In genomic region chr14:100304825-100305445, GRCh38 we compare ENCODE assay signal across 8 cellular contexts. TPM values are rescaled to one million over a fixed set of nuclear protein-coding genes. Genes with fewer than 3 reads are reported as not detected.
DNase-seq lines count a peak whose midpoint lies in the region; ATAC-seq and TF ChIP-seq lines count a peak whose summit lies in the region.

No MANE protein-coding gene starts in this region.

- no peaks in the 10 kb centered on the region for H3K36me3 ChIP-seq in smooth muscle cell (ENCODE audit: low read depth)

- H3K36me3 Mint-ChIP-seq in activated CD4-positive, alpha-beta T cell treated with anti-CD3 and anti-CD28 coated beads, Interleukin-2, amount 10 ng/mL, durations not matched to agents 7 days and 5 days (ENCODE audit: low read depth): peaks cover 4% of the 10 kb centered on the region
- peaks cover 12% of the 10 kb centered on the region for H3K36me3 Mint-ChIP-seq in brain
- H3K36me3 Mint-ChIP-seq in immature natural killer cell: no peaks in the 10 kb centered on the region

- POLR2A ChIA-PET in activated CD4-positive, alpha-beta T cell treated with anti-CD3 and anti-CD28 coated beads, Interleukin-2, amount 10 ng/mL, durations not matched to agents 7 days and 5 days (lab: Charles Lee): no interaction called here

- no peak overlapping the region for H3K27ac ChIP-seq in smooth muscle cell (ENCODE audit: low read depth)

- no peak for ATAC-seq in HG03354 (IDR thresholded peaks at IDR 0.05; ENCODE audit: poor library complexity, severe bottlenecking, unreplicated experiment)

- no peak overlapping the region for H3K27ac Mint-ChIP-seq in activated CD4-positive, alpha-beta T cell treated with anti-CD3 and anti-CD28 coated beads, Interleukin-2, amount 10 ng/mL, durations not matched to agents 7 days and 5 days
- H3K27ac Mint-ChIP-seq in brain (peak overlapping the region; percentile 87 to 96 (median 92)), immature natural killer cell (peak overlapping the region in 3 of 6 donors; percentile 44 to 70 (median 45))

- H3K4me1 ChIP-seq in smooth muscle cell (ENCODE audit: low read depth): peaks cover 8% of the 10 kb centered on the region

- DNase-seq in activated CD4-positive, alpha-beta T cell treated with anti-CD3 and anti-CD28 coated beads, Interleukin-2, amount 10 ng/mL, durations not matched to agents 7 days and 5 days: no peak
- no peak for DNase-seq in activated CD4-positive, alpha-beta T cell treated with anti-CD3 and anti-CD28 coated beads, Interleukin-2, amount 50 U/mL, for 4 hours
- peak; percentile 55 for DNase-seq in NCI-H2227 (lab: John Stamatoyannopoulos, UW; ENCODE audit: unreplicated experiment)
- no peak for DNase-seq in immature natural killer cell
- no peak for DNase-seq in smooth muscle cell (lab: John Stamatoyannopoulos, UW; ENCODE audit: unreplicated experiment)
- no peak for DNase-seq in GF-D8 (lab: John Stamatoyannopoulos, UW)

- peak overlapping the region; percentile 90 for H3K4me3 ChIP-seq in smooth muscle cell

- H3K9ac ChIP-seq in smooth muscle cell (ENCODE audit: low read depth): no peak overlapping the region

- no peaks in the 10 kb centered on the region for H3K79me2 ChIP-seq in smooth muscle cell (ENCODE audit: low read depth)

- no peaks in the 10 kb centered on the region for H3K9me3 Mint-ChIP-seq in activated CD4-positive, alpha-beta T cell treated with anti-CD3 and anti-CD28 coated beads, Interleukin-2, amount 10 ng/mL, durations not matched to agents 7 days and 5 days
- H3K9me3 Mint-ChIP-seq in brain (peaks cover 0 to 2% (median 0%) of the 10 kb centered on the region in 5 experiments), immature natural killer cell (no peaks in the 10 kb centered on the region)

- H3K4me2 ChIP-seq in smooth muscle cell: peak overlapping the region; percentile 94

- H3K27me3 Mint-ChIP-seq in activated CD4-positive, alpha-beta T cell treated with anti-CD3 and anti-CD28 coated beads, Interleukin-2, amount 10 ng/mL, durations not matched to agents 7 days and 5 days: peaks cover 33% of the 10 kb centered on the region
- H3K27me3 Mint-ChIP-seq in brain: peaks cover 5% of the 10 kb centered on the region
- peaks cover 2 to 5% (median 4%) of the 10 kb centered on the region in 3 donors for H3K27me3 Mint-ChIP-seq in immature natural killer cell (ENCODE audit: low read depth in 3 of 3)

- peaks cover 16% of the 10 kb centered on the region for H3K4me1 Mint-ChIP-seq in activated CD4-positive, alpha-beta T cell treated with anti-CD3 and anti-CD28 coated beads, Interleukin-2, amount 10 ng/mL, durations not matched to agents 7 days and 5 days
- H3K4me1 Mint-ChIP-seq in brain (peaks cover 52% of the 10 kb centered on the region), immature natural killer cell (peaks cover 9 to 23% of the 10 kb centered on the region in 2 donors)

- peak overlapping the region; percentile 70 for H3K4me3 Mint-ChIP-seq in activated CD4-positive, alpha-beta T cell treated with anti-CD3 and anti-CD28 coated beads, Interleukin-2, amount 10 ng/mL, durations not matched to agents 7 days and 5 days
- H3K4me3 Mint-ChIP-seq in brain (peak overlapping the region; percentile 93 to 98 (median 94)), immature natural killer cell (peak overlapping the region; percentile 83 to 93 (median 87))

- WGBS in smooth muscle cell (ENCODE audit: low lambda C conversion rate): 9% methylated on average over 27 of the region's 29 CpGs

- CTCF ChIA-PET in activated CD4-positive, alpha-beta T cell treated with anti-CD3 and anti-CD28 coated beads, Interleukin-2, amount 10 ng/mL, durations not matched to agents 7 days and 5 days (lab: Charles Lee): interaction anchor here (1.0 to 1.3 kb wide), 4 partner anchors 9 to 70 kb away, joined by 3 to 4 read pairs (median 3); a partner anchor contains a TSS

- H2AFZ ChIP-seq in smooth muscle cell (ENCODE audit: low read depth): no peak overlapping the region

- no peak for TF ChIP-seq CTCF in brain (conservative IDR thresholded peaks at IDR 0.05)
- TF ChIP-seq CTCF in smooth muscle cell (IDR thresholded peaks at IDR 0.05; ENCODE audit: borderline replicate concordance, insufficient read depth, poor library complexity, severe bottlenecking): no peak

- peaks cover 31% of the 10 kb centered on the region for H4K20me1 ChIP-seq in smooth muscle cell (ENCODE audit: low read depth)

- H3F3A ChIP-seq in smooth muscle cell (ENCODE audit: low read depth): no peaks in the 10 kb centered on the region

- no peaks in the 10 kb centered on the region for H3K27me3 ChIP-seq in smooth muscle cell (ENCODE audit: low read depth)

- no peaks in the 10 kb centered on the region for H3K9me3 ChIP-seq in smooth muscle cell (replicated peaks; ENCODE audit: low read depth)

RNA-seq across cellular contexts. Expression of gene SLC25A29, which starts 1.3 kb away (rescaled TPM):
- total RNA-seq in activated CD4-positive, alpha-beta T cell treated with anti-CD3 and anti-CD28 coated beads, Interleukin-2, amount 10 ng/mL, durations not matched to agents 7 days and 5 days: 1 to 10 TPM; 1.5 to 2.2 TPM
- polyA plus RNA-seq in brain (ENCODE audit: insufficient read depth, low read depth, low replicate concordance) (50.1 TPM), immature natural killer cell (1 to 10 TPM; 4.2 to 5.6 (median 4.6) TPM), smooth muscle cell (24.9 and 31.8 TPM in 2 replicates)
- 19.9 and 27.5 TPM in 2 replicates for total RNA-seq in smooth muscle cell

RNA-seq across cellular contexts. Expression of gene SLC25A47, which starts 18.2 kb away (rescaled TPM):
- not detected for total RNA-seq in activated CD4-positive, alpha-beta T cell treated with anti-CD3 and anti-CD28 coated beads, Interleukin-2, amount 10 ng/mL, durations not matched to agents 7 days and 5 days
- polyA plus RNA-seq in brain (ENCODE audit: insufficient read depth, low read depth, low replicate concordance) (0.27 TPM), immature natural killer cell (not detected), smooth muscle cell (0.59 TPM in 1 of 2 replicates, not detected in the other)
- not detected in 2 replicates for total RNA-seq in smooth muscle cell
